ENCODE assay signal across 1 cellular context in genomic region chr20:62916703-62917476, GRCh38.
TF ChIP-seq lines count a peak whose summit lies in the region.

No MANE protein-coding gene starts in this region.

TF ChIP-seq in HepG2, 621 proteins besides CTCF, POLR2A, EP300 and RAD21 (continued from another document and continues in another):
- peak; percentile 96 for TF ChIP-seq ZBTB43 (CRISPR knock-in tag; conservative IDR thresholded peaks at IDR 0.05)
- TF ChIP-seq ZNF782 (CRISPR knock-in tag; IDR thresholded peaks at IDR 0.05; ENCODE audit: borderline replicate concordance), result peak; percentile 67; the same call in 1 of the 2 replicates
- TF ChIP-seq PLSCR1 (CRISPR knock-in tag; IDR thresholded peaks at IDR 0.05; ENCODE audit: borderline replicate concordance), result no peak; the same call in 1 of the 2 replicates
- TF ChIP-seq ZNF75D (CRISPR knock-in tag; IDR thresholded peaks at IDR 0.05; ENCODE audit: borderline replicate concordance), result no peak
- no peak for TF ChIP-seq ZNF496 (CRISPR knock-in tag; IDR thresholded peaks at IDR 0.05; ENCODE audit: insufficient replicate concordance)
- TF ChIP-seq ZFAT (CRISPR knock-in tag; conservative IDR thresholded peaks at IDR 0.05), result no peak
- TF ChIP-seq ZNF343 (CRISPR knock-in tag; IDR thresholded peaks at IDR 0.05), result peak; percentile 85; the same call in 1 of the 2 replicates
- peak; percentile 75; the same call in 1 of the 2 replicates for TF ChIP-seq ZNF232 (CRISPR knock-in tag; IDR thresholded peaks at IDR 0.05; ENCODE audit: borderline replicate concordance)
- no peak; the same call in none of the 2 replicates for TF ChIP-seq ZBTB21 (CRISPR knock-in tag; IDR thresholded peaks at IDR 0.05)
- no peak for TF ChIP-seq IKZF1 (IDR thresholded peaks at IDR 0.05)
- TF ChIP-seq HINFP (CRISPR knock-in tag; IDR thresholded peaks at IDR 0.05; ENCODE audit: low read depth), result peak; percentile 89
- no peak for TF ChIP-seq CENPT (CRISPR knock-in tag; IDR thresholded peaks at IDR 0.05; ENCODE audit: low read depth)
- TF ChIP-seq ZNF768 (CRISPR knock-in tag; IDR thresholded peaks at IDR 0.05), result no peak
- no peak for TF ChIP-seq ZSCAN12 (CRISPR knock-in tag; IDR thresholded peaks at IDR 0.05)
- peak; percentile 95 for TF ChIP-seq ZBTB20 (CRISPR knock-in tag; IDR thresholded peaks at IDR 0.05; ENCODE audit: borderline replicate concordance, low read depth)
- TF ChIP-seq KDM1A (CRISPR knock-in tag; IDR thresholded peaks at IDR 0.05), result peak; percentile 96
- TF ChIP-seq NFE2L2 (IDR thresholded peaks at IDR 0.05; ENCODE audit: low read length), result no peak
- peak; percentile 99 for TF ChIP-seq SAP130 (CRISPR knock-in tag; IDR thresholded peaks at IDR 0.05; ENCODE audit: low read depth)
- TF ChIP-seq ZNF577 (CRISPR knock-in tag; IDR thresholded peaks at IDR 0.05; ENCODE audit: borderline replicate concordance, low read depth), result no peak
- peak; percentile 63 for TF ChIP-seq MED8 (CRISPR knock-in tag; IDR thresholded peaks at IDR 0.05; ENCODE audit: insufficient replicate concordance)
- peak; percentile 92 for TF ChIP-seq HOXA5 (CRISPR knock-in tag; IDR thresholded peaks at IDR 0.05)
- no peak for TF ChIP-seq TEF (CRISPR knock-in tag; IDR thresholded peaks at IDR 0.05)
- peak; percentile 84; the same call in 1 of the 2 replicates for TF ChIP-seq ZNF619 (CRISPR knock-in tag; IDR thresholded peaks at IDR 0.05)
- no peak for TF ChIP-seq ZNF615 (CRISPR knock-in tag; IDR thresholded peaks at IDR 0.05; ENCODE audit: borderline replicate concordance)
- TF ChIP-seq SYNCRIP (IDR thresholded peaks at IDR 0.05; ENCODE audit: insufficient read depth, low read depth, low read length), result no peak
- TF ChIP-seq MIER2 (CRISPR knock-in tag; IDR thresholded peaks at IDR 0.05), result peak; percentile 84
- peak; percentile 85; the same call in 1 of the 2 replicates for TF ChIP-seq ZNF552 (CRISPR knock-in tag; IDR thresholded peaks at IDR 0.05; ENCODE audit: borderline replicate concordance)
- peak; percentile 86; the same call in 1 of the 2 replicates for TF ChIP-seq ZNF646 (CRISPR knock-in tag; IDR thresholded peaks at IDR 0.05)
- no peak for TF ChIP-seq ZBTB14 (CRISPR knock-in tag; IDR thresholded peaks at IDR 0.05)
- peak; percentile 97 for TF ChIP-seq ZNF124 (CRISPR knock-in tag; IDR thresholded peaks at IDR 0.05)
- TF ChIP-seq SP5 (CRISPR knock-in tag; IDR thresholded peaks at IDR 0.05; ENCODE audit: borderline replicate concordance, low read depth), result peak; percentile 82
- peak; percentile 94 for TF ChIP-seq PATZ1 (CRISPR knock-in tag; IDR thresholded peaks at IDR 0.05)
- no peak for TF ChIP-seq ZNF530 (CRISPR knock-in tag; IDR thresholded peaks at IDR 0.05; ENCODE audit: low read depth)
- peak; percentile 84; the same call in 1 of the 2 replicates for TF ChIP-seq RERE (CRISPR knock-in tag; IDR thresholded peaks at IDR 0.05; ENCODE audit: low read depth)
- peak; percentile 89 for TF ChIP-seq KLF6 (CRISPR knock-in tag; IDR thresholded peaks at IDR 0.05)
- TF ChIP-seq FOXP1 (IDR thresholded peaks at IDR 0.05), result no peak
- peak; percentile 95 for TF ChIP-seq FOXP1 (CRISPR knock-in tag; IDR thresholded peaks at IDR 0.05)
- peak; percentile 93; the same call in 1 of the 2 replicates for TF ChIP-seq ZSCAN5A (CRISPR knock-in tag; IDR thresholded peaks at IDR 0.05; ENCODE audit: borderline replicate concordance)
- TF ChIP-seq HOXA9 (CRISPR knock-in tag; IDR thresholded peaks at IDR 0.05; ENCODE audit: borderline replicate concordance), result 0 out of 2 replicates have a peak, but pooled peaks have one; percentile 34
- peak; percentile 97 for TF ChIP-seq PITX1 (CRISPR knock-in tag; IDR thresholded peaks at IDR 0.05)
- peak; percentile 38 for TF ChIP-seq HHEX (CRISPR knock-in tag; IDR thresholded peaks at IDR 0.05)
